8 cellular contexts compared by ENCODE assay signal in genomic region chr5:154189819-154190651, GRCh38. TPM values are rescaled to one million over a fixed set of nuclear protein-coding genes. Genes with fewer than 3 reads are reported as not detected.
DNase-seq lines count a peak whose midpoint lies in the region; ATAC-seq and TF ChIP-seq lines count a peak whose summit lies in the region.

No MANE protein-coding gene starts in this region.

- intact Hi-C loops in colonic mucosa (cut with DNase I) = loop anchor here (5.0 to 10.0 kb wide), 2 partner anchors 125 to 207 kb away; no protein-coding TSS in a partner anchor

- peaks cover 3% of the 10 kb centered on the region for H3K4me1 ChIP-seq in colonic mucosa

- no peaks in the 10 kb centered on the region for H3K9me3 ChIP-seq in colonic mucosa

- in situ Hi-C loops in ACHN (cut with HindIII; ENCODE audit: low pct_ligation_motif_present, low pct_unique_long_range_greater_than_20kb, low sequenced_read_pairs) = no loop called here

- peak; percentile 81 for DNase-seq in ACHN
- DNase-seq in NCI-H2171 treated with DMSO at 0.1 percent for 48 hours (lab: John Stamatoyannopoulos, UW) = peak; percentile 38
- DNase-seq in activated CD4-positive, alpha-beta T cell treated with anti-CD3 and anti-CD28 coated beads for 24 hours (ENCODE audit: low read depth in 2 of 2) = peak; percentile 53 to 57
- DNase-seq in colonic mucosa = peak; percentile 89
- peak; percentile 92 for DNase-seq in left kidney (ENCODE audit: low read depth, low spot score)
- peak; percentile 69 to 71 for DNase-seq in stimulated activated CD4-positive, alpha-beta T cell treated with anti-CD3 and anti-CD28 coated beads, Interleukin-1b, Interleukin-23, amount 100 ng/mL, for 4 hours (ENCODE audit: low read depth in 2 of 2)

- ATAC-seq in GM18508 (IDR thresholded peaks at IDR 0.05; ENCODE audit: insufficient read depth, unreplicated experiment) = peak; percentile 44
- peak; percentile 76 for ATAC-seq in HG02970 (IDR thresholded peaks at IDR 0.05; ENCODE audit: low FRiP score, unreplicated experiment)

- TF ChIP-seq CTCF in colonic mucosa (IDR thresholded peaks at IDR 0.05) = peak; percentile 23

- H3K27ac ChIP-seq in colonic mucosa = peak overlapping the region; percentile 92

- H3K27me3 ChIP-seq in colonic mucosa = no peaks in the 10 kb centered on the region

- peak overlapping the region; percentile 85 for H3K4me3 ChIP-seq in colonic mucosa

- no peaks in the 10 kb centered on the region for H3K36me3 ChIP-seq in colonic mucosa

- H3K9ac ChIP-seq in colonic mucosa (ENCODE audit: low read depth in 2 of 2, low read length in 2 of 2) = peak overlapping the region; percentile 54 to 73

RNA-seq across cellular contexts. Expression of gene GALNT10, which starts 0.5 kb away (rescaled TPM):
- total RNA-seq in colonic mucosa = 10 to 100 TPM; 40.0 to 46.7 TPM

Comparison
In these comparisons a context has a peak if more than half of its experiments do, and no peak if none do; other contexts are left out.
1. Peak in every context shown above with its lines: DNase-seq, ATAC-seq, H3K4me3 ChIP-seq and H3K27ac ChIP-seq.
2. DNase-seq: peak in every context shown above with its lines; median percentile 92 in left kidney; 89 in colonic mucosa; 81 in ACHN; 70 in stimulated activated CD4-positive, alpha-beta T cell treated with anti-CD3 and anti-CD28 coated beads, Interleukin-1b, Interleukin-23, amount 100 ng/mL, for 4 hours; 55 in activated CD4-positive, alpha-beta T cell treated with anti-CD3 and anti-CD28 coated beads for 24 hours; 38 in NCI-H2171 treated with DMSO at 0.1 percent for 48 hours.